ENCODE assay signal across 24 cellular contexts in genomic region chr20:60063739-60064138, GRCh38.
DNase-seq lines count a peak whose midpoint lies in the region; ATAC-seq and TF ChIP-seq lines count a peak whose summit lies in the region.
"Had no signal": no experiment of that assay in that cellular context is flagged by ENCODE, and none has a peak within 500 bp of the region (broad histone marks: within the 10 kb centered on the region; RNA-seq: fewer than 3 reads in every experiment).

No MANE protein-coding gene starts in this region.

- no peak overlapping the region for H3K27ac ChIP-seq in CD4-positive, alpha-beta memory T cell (ENCODE audit: low read depth, low read length)
- H3K27ac ChIP-seq in KOPT-K1 (ENCODE audit: low read depth, low read length, poor library complexity, severe bottlenecking): peak overlapping the region; percentile 33
- peak overlapping the region in 3 of 4 donors; percentile 64 to 93 (median 93) for H3K27ac ChIP-seq in gastrocnemius medialis
- H3K27ac ChIP-seq: right lobe of liver had no signal

- H3K27me3 Mint-ChIP-seq in CD4-positive, alpha-beta memory T cell: no peaks in the 10 kb centered on the region
- peaks cover 0 to 2% (median 0%) of the 10 kb centered on the region in 3 donors for H3K27me3 Mint-ChIP-seq in immature natural killer cell (ENCODE audit: low read depth in 3 of 3)
- H3K27me3 Mint-ChIP-seq: stimulated activated naive CD8-positive, alpha-beta T cell treated with anti-CD3 and anti-CD28 coated beads, Interleukin-15, Interleukin-2, amounts not matched to agents 100 ng/mL and 50 ng/mL, for 24 hours had no signal

- peak overlapping the region in 3 of 8 donors; percentile 6 to 59 (median 46) for H3K4me3 Mint-ChIP-seq in CD4-positive, alpha-beta memory T cell
- peak overlapping the region in 4 of 5 donors; percentile 21 to 47 (median 27) for H3K4me3 Mint-ChIP-seq in immature natural killer cell
- H3K4me3 Mint-ChIP-seq: activated CD8-positive, alpha-beta memory T cell treated with anti-CD3 and anti-CD28 coated beads, Interleukin-2, amount 10 ng/mL, durations not matched to agents 7 days and 5 days; activated naive CD4-positive, alpha-beta T cell treated with anti-CD3 and anti-CD28 coated beads for 36 hours; stimulated activated naive CD8-positive, alpha-beta T cell treated with anti-CD3 and anti-CD28 coated beads, Interleukin-15, Interleukin-2, amounts not matched to agents 100 ng/mL and 50 ng/mL, for 24 hours; T-helper 2 cell treated with Interferon-gamma antibody and Interleukin-4, amounts not matched to agents 5 μg/mL and 100 μg/mL, for 36 hours had no signal

- H3K4me3 ChIP-seq in CD4-positive, alpha-beta memory T cell (ENCODE audit: low read length in 2 of 2): no peak overlapping the region
- H3K4me3 ChIP-seq in gastrocnemius medialis: no peak overlapping the region
- H3K4me3 ChIP-seq: lung, right lobe of liver had no signal

- no peaks in the 10 kb centered on the region for H3K27me3 ChIP-seq in CD4-positive, alpha-beta memory T cell (ENCODE audit: insufficient read depth, low read length)
- H3K27me3 ChIP-seq in gastrocnemius medialis: no peaks in the 10 kb centered on the region
- H3K27me3 ChIP-seq: BE2C, right lobe of liver, tibial artery had no signal

- intact Hi-C loops in CD4-positive, alpha-beta memory T cell (cut with micrococcal nuclease): no loop called here
- intact Hi-C loops in gastrocnemius medialis (cut with DNase I; ENCODE audit: low total_unique reads): loop anchor here (10.0 kb wide), 1 partner anchor 141 kb away; no protein-coding TSS in a partner anchor

- no peaks in the 10 kb centered on the region for H3K9me3 ChIP-seq in CD4-positive, alpha-beta memory T cell (ENCODE audit: control insufficient read depth in 1 of 2, low read length in 2 of 2)
- no peaks in the 10 kb centered on the region for H3K9me3 ChIP-seq in KOPT-K1 (ENCODE audit: insufficient read depth, low read length, poor library complexity, severe bottlenecking)
- no peaks in the 10 kb centered on the region for H3K9me3 ChIP-seq in gastrocnemius medialis
- H3K9me3 ChIP-seq: BE2C, right lobe of liver, SK-N-SH, tibial artery had no signal

- peaks cover 19% of the 10 kb centered on the region for H3K4me1 ChIP-seq in CD4-positive, alpha-beta memory T cell (ENCODE audit: insufficient read depth, low read length)
- H3K4me1 ChIP-seq in gastrocnemius medialis: peaks cover 44 to 50% of the 10 kb centered on the region in 2 donors
- H3K4me1 ChIP-seq: right lobe of liver had no signal

- CTCF ChIA-PET in CD4-positive, alpha-beta memory T cell (lab: Charles Lee; ENCODE audit: partially characterized antibody): interaction anchor here (1.2 kb wide), 1 partner anchor 130 kb away, joined by 3 read pairs; the partner anchor contains the start of gene SYCP2

- H3K36me3 Mint-ChIP-seq in CD4-positive, alpha-beta memory T cell: peaks cover 4 to 12% of the 10 kb centered on the region in 2 donors
- H3K36me3 Mint-ChIP-seq in immature natural killer cell: peaks cover 0 to 22% (median 13%) of the 10 kb centered on the region in 3 donors
- H3K36me3 Mint-ChIP-seq: activated CD8-positive, alpha-beta memory T cell treated with anti-CD3 and anti-CD28 coated beads, Interleukin-2, amount 10 ng/mL, durations not matched to agents 7 days and 5 days had no signal

- no peak for TF ChIP-seq CTCF in gastrocnemius medialis (IDR thresholded peaks at IDR 0.05 in 4 of 5, conservative IDR thresholded peaks at IDR 0.05 in 1 of 5)

- no peak for ATAC-seq in gastrocnemius medialis
- no peak for ATAC-seq in HG02938 (IDR thresholded peaks at IDR 0.05; ENCODE audit: unreplicated experiment)
- ATAC-seq in GM18517 (IDR thresholded peaks at IDR 0.05; ENCODE audit: unreplicated experiment): no peak
- no peak for ATAC-seq in GM21526 (IDR thresholded peaks at IDR 0.05; ENCODE audit: low FRiP score, unreplicated experiment)
- no peak for ATAC-seq in HG02852 (IDR thresholded peaks at IDR 0.05; ENCODE audit: unreplicated experiment)
- ATAC-seq: activated CD8-positive, alpha-beta memory T cell treated with anti-CD3 and anti-CD28 coated beads, Interleukin-2, amount 10 ng/mL, durations not matched to agents 7 days and 5 days; right lobe of liver had no signal

- peak overlapping the region in 4 of 7 donors; percentile 36 to 82 (median 50) for H3K27ac Mint-ChIP-seq in CD4-positive, alpha-beta memory T cell
- H3K27ac Mint-ChIP-seq in immature natural killer cell: peak overlapping the region in 4 of 6 donors; percentile 39 to 64 (median 52)
- H3K27ac Mint-ChIP-seq: activated CD8-positive, alpha-beta memory T cell treated with anti-CD3 and anti-CD28 coated beads, Interleukin-2, amount 10 ng/mL, durations not matched to agents 7 days and 5 days; activated naive CD4-positive, alpha-beta T cell treated with anti-CD3 and anti-CD28 coated beads for 36 hours; progenitor cell of endocrine pancreas; stimulated activated naive CD8-positive, alpha-beta T cell treated with anti-CD3 and anti-CD28 coated beads, Interleukin-15, Interleukin-2, amounts not matched to agents 100 ng/mL and 50 ng/mL, for 24 hours; T-helper 2 cell treated with Interferon-gamma antibody and Interleukin-4, amounts not matched to agents 5 μg/mL and 100 μg/mL, for 36 hours had no signal

- POLR2A ChIA-PET in CD4-positive, alpha-beta memory T cell (lab: Charles Lee; ENCODE audit: partially characterized antibody): no interaction called here

- H3K4me1 Mint-ChIP-seq in CD4-positive, alpha-beta memory T cell: peaks cover 18 to 60% (median 37%) of the 10 kb centered on the region in 4 donors
- H3K4me1 Mint-ChIP-seq in immature natural killer cell: peaks cover 79% of the 10 kb centered on the region in 2 donors

- no peaks in the 10 kb centered on the region for H3K36me3 ChIP-seq in CD4-positive, alpha-beta memory T cell (ENCODE audit: insufficient read depth, low read length)
- peaks cover 49% of the 10 kb centered on the region for H3K36me3 ChIP-seq in KOPT-K1 (ENCODE audit: insufficient read depth, low read length)
- H3K36me3 ChIP-seq in gastrocnemius medialis: no peaks in the 10 kb centered on the region
- H3K36me3 ChIP-seq: BE2C, right lobe of liver, tibial artery had no signal

- no peak for TF ChIP-seq POLR2A in gastrocnemius medialis (IDR thresholded peaks at IDR 0.05)

- DNase-seq in CD4-positive, alpha-beta memory T cell: no peak
- DNase-seq in immature natural killer cell (no peak), gastrocnemius medialis (no peak)
- DNase-seq: activated CD4-positive, alpha-beta T cell treated with anti-CD3 and anti-CD28 coated beads for 4 hours; activated CD8-positive, alpha-beta memory T cell treated with anti-CD3 and anti-CD28 coated beads, Interleukin-2, amount 10 ng/mL, durations not matched to agents 7 days and 5 days; activated naive CD4-positive, alpha-beta T cell treated with anti-CD3 and anti-CD28 coated beads for 36 hours; BE2C; DMS53; GDM1; KG1; NCI-H1436 treated with DMSO at 0.1 percent for 48 hours; NCI-H446; tibial artery had no signal

- H3K9me3 Mint-ChIP-seq in CD4-positive, alpha-beta memory T cell: no peaks in the 10 kb centered on the region
- H3K9me3 Mint-ChIP-seq in immature natural killer cell: no peaks in the 10 kb centered on the region
- H3K9me3 Mint-ChIP-seq: activated naive CD4-positive, alpha-beta T cell treated with anti-CD3 and anti-CD28 coated beads for 36 hours; stimulated activated naive CD8-positive, alpha-beta T cell treated with anti-CD3 and anti-CD28 coated beads, Interleukin-15, Interleukin-2, amounts not matched to agents 100 ng/mL and 50 ng/mL, for 24 hours; T-helper 2 cell treated with Interferon-gamma antibody and Interleukin-4, amounts not matched to agents 5 μg/mL and 100 μg/mL, for 36 hours had no signal

- in situ Hi-C loops in gastrocnemius medialis (cut with MboI; ENCODE audit: low sequenced_read_pairs in 4 of 4): loop anchor here in 2 of 4 donors (10.0 to 25.0 kb wide), 3 partner anchors 51 to 1049 kb away; no protein-coding TSS in a partner anchor
